22 cellular contexts compared by ENCODE assay signal in genomic region chrX:66675541-66675940, GRCh38. TPM values are rescaled to one million over a fixed set of nuclear protein-coding genes. Genes with fewer than 3 reads are reported as not detected.
A peak's percentile ranks its signal among the peaks of the same experiment; 100 is the strongest.
DNase-seq lines count a peak whose midpoint lies in the region; ATAC-seq, FAIRE-seq and TF ChIP-seq lines count a peak whose summit lies in the region.
"Had no signal": no experiment of that assay in that cellular context is flagged by ENCODE, and none has a peak within 500 bp of the region (broad histone marks: within the 10 kb centered on the region; RNA-seq: fewer than 3 reads in every experiment).

No MANE protein-coding gene starts in this region.

- no peak overlapping the region for H3K4me3 ChIP-seq in mammary epithelial cell (replicated peaks in 1 of 3; ENCODE audit: insufficient read depth in 1 of 3, low read depth in 2 of 3, low read length in 3 of 3)
- H3K4me3 ChIP-seq in astrocyte (ENCODE audit: insufficient read depth, low read depth, low read length), result no peak overlapping the region
- H3K4me3 ChIP-seq in fibroblast of the aortic adventitia (ENCODE audit: low read depth, low read length), result no peak overlapping the region

- H2AFZ ChIP-seq in mammary epithelial cell (ENCODE audit: low read depth, low read length) (no peak overlapping the region), astrocyte (ENCODE audit: low read depth, low read length) (no peak overlapping the region)

- DNase-seq in MCF 10A (ENCODE audit: unreplicated experiment), result peak; percentile 50
- DNase-seq in mammary epithelial cell, result no peak
- peak; percentile 4 for DNase-seq in astrocyte (ENCODE audit: low read depth)
- peak; percentile 63 for DNase-seq in fibroblast of the aortic adventitia (ENCODE audit: low read depth)
- DNase-seq in NCI-H128 (lab: John Stamatoyannopoulos, UW; ENCODE audit: unreplicated experiment), result no peak
- DNase-seq: DMS153, Kasumi-1, NCI-H1105 treated with DMSO at 0.1 percent for 48 hours, NCI-H2029 treated with DMSO at 0.1 percent for 48 hours, NCI-H2227 treated with DMSO at 0.1 percent for 48 hours, NCI-H510A, NCI-H69, SHP77 treated with DMSO at 0.1 percent for 48 hours had no signal

- H3K36me3 ChIP-seq in mammary epithelial cell (ENCODE audit: insufficient read depth, low read length) (no peaks in the 10 kb centered on the region), astrocyte (ENCODE audit: insufficient read depth, low read length) (no peaks in the 10 kb centered on the region)

- H3K4me1 ChIP-seq in mammary epithelial cell (ENCODE audit: insufficient read depth, low read length) (peaks cover 22% of the 10 kb centered on the region), astrocyte (ENCODE audit: insufficient read depth, low read length) (peaks cover 13% of the 10 kb centered on the region)

- H3K27me3 Mint-ChIP-seq in MCF 10A (ENCODE audit: insufficient read depth, unreplicated experiment) (no peaks in the 10 kb centered on the region), astrocyte (ENCODE audit: low read depth, unreplicated experiment) (no peaks in the 10 kb centered on the region)

- no peak for TF ChIP-seq CTCF in MCF 10A (IDR thresholded peaks at IDR 0.05; ENCODE audit: unreplicated experiment)
- no peak for TF ChIP-seq CTCF in mammary epithelial cell (conservative IDR thresholded peaks at IDR 0.05 in 1 of 2, IDR thresholded peaks at IDR 0.05 in 1 of 2; ENCODE audit: extremely low read depth in 1 of 2, insufficient read depth in 1 of 2, low read depth in 1 of 2, low read length in 2 of 2)
- TF ChIP-seq CTCF in astrocyte (IDR thresholded peaks at IDR 0.05; ENCODE audit: insufficient read depth, low read depth, low read length), result no peak
- TF ChIP-seq CTCF in fibroblast of the aortic adventitia (IDR thresholded peaks at IDR 0.05; ENCODE audit: insufficient read depth, low read length), result no peak

- CTCF ChIA-PET in MCF 10A (lab: Yijun Ruan, JAX), result interaction anchor here (0.6 kb wide), 1 partner anchor 972 kb away, joined by 3 read pairs; no protein-coding TSS in a partner anchor
- CTCF ChIA-PET in mammary epithelial cell (lab: Charles Lee; ENCODE audit: low non-redundant PET), result no interaction called here

- H3K9me3 ChIP-seq in mammary epithelial cell (replicated peaks; ENCODE audit: insufficient read depth, low read length) (no peaks in the 10 kb centered on the region), astrocyte (ENCODE audit: insufficient read depth, low read depth, low read length) (no peaks in the 10 kb centered on the region)

- peaks cover 20% of the 10 kb centered on the region for H3K9me3 Mint-ChIP-seq in MCF 10A (ENCODE audit: unreplicated experiment)
- H3K9me3 Mint-ChIP-seq in astrocyte (ENCODE audit: unreplicated experiment), result no peaks in the 10 kb centered on the region

- no peak overlapping the region for H3K4me3 Mint-ChIP-seq in MCF 10A (ENCODE audit: unreplicated experiment)
- H3K4me3 Mint-ChIP-seq in astrocyte (ENCODE audit: unreplicated experiment), result no peak overlapping the region

- H3K9ac ChIP-seq in mammary epithelial cell (ENCODE audit: insufficient read depth, low read length) (no peak overlapping the region), astrocyte (ENCODE audit: low read length) (no peak overlapping the region)

- intact Hi-C loops in MCF 10A (cut with micrococcal nuclease) (no loop called here), mammary epithelial cell (cut with micrococcal nuclease) (loop anchor here (5.0 kb wide), 1 partner anchor 363 kb away; no protein-coding TSS in a partner anchor)

- H3K27ac Mint-ChIP-seq in MCF 10A (ENCODE audit: low read depth, unreplicated experiment), result no peak overlapping the region
- H3K27ac Mint-ChIP-seq in astrocyte (ENCODE audit: unreplicated experiment), result no peak overlapping the region

- H3K4me2 ChIP-seq in mammary epithelial cell (ENCODE audit: insufficient read depth, low read depth, low read length) (no peak overlapping the region), astrocyte (ENCODE audit: low read length) (no peak overlapping the region)

- dilution Hi-C loops in mammary epithelial cell (cut with HindIII; ENCODE audit: low sequenced_read_pairs), result no loop called here

- in situ Hi-C loops in mammary epithelial cell (cut with MboI; ENCODE audit: low sequenced_read_pairs in 2 of 2), result no loop called here

- no peaks in the 10 kb centered on the region for H3K79me2 ChIP-seq in mammary epithelial cell (ENCODE audit: insufficient read depth, low read length)
- no peaks in the 10 kb centered on the region for H3K79me2 ChIP-seq in astrocyte (ENCODE audit: insufficient read depth, low read length)

- no peak for ATAC-seq in GM18517 (IDR thresholded peaks at IDR 0.05; ENCODE audit: unreplicated experiment)
- no peak for ATAC-seq in HG03196 (IDR thresholded peaks at IDR 0.05; ENCODE audit: unreplicated experiment)
- ATAC-seq: HCT116, HepG2 had no signal

- 33% methylated on average over 1 of the region's 1 CpG for WGBS in mammary epithelial cell (ENCODE audit: low coverage, missing lambda C conversion rate)

- FAIRE-seq in astrocyte (lab: Jason Lieb, UNC), result peak; percentile 72
- FAIRE-seq: G401.6, H1, HepG2 had no signal

- H3K36me3 Mint-ChIP-seq in MCF 10A (ENCODE audit: insufficient read depth, unreplicated experiment), result no peaks in the 10 kb centered on the region
- no peaks in the 10 kb centered on the region for H3K36me3 Mint-ChIP-seq in astrocyte (ENCODE audit: low read depth, unreplicated experiment)

- H3K27me3 ChIP-seq in mammary epithelial cell (ENCODE audit: insufficient read depth, low read length) (no peaks in the 10 kb centered on the region), astrocyte (ENCODE audit: insufficient read depth, low read length) (no peaks in the 10 kb centered on the region)

- no peaks in the 10 kb centered on the region for H4K20me1 ChIP-seq in mammary epithelial cell (ENCODE audit: insufficient read depth, low read length)
- H4K20me1 ChIP-seq in astrocyte (ENCODE audit: insufficient read depth, low read length), result no peaks in the 10 kb centered on the region

- no TSS peak for BruUV-seq in MCF 10A (replicated peaks; lab: Mats Ljungman, UMichigan)
- no TSS peak for BruUV-seq in mammary epithelial cell (replicated peaks; lab: Mats Ljungman, UMichigan)

- POLR2A ChIA-PET in MCF 10A (lab: Yijun Ruan, JAX), result no interaction called here

- H3K4me1 Mint-ChIP-seq in MCF 10A (ENCODE audit: insufficient read depth, unreplicated experiment) (peaks cover 16% of the 10 kb centered on the region), astrocyte (ENCODE audit: low read depth, unreplicated experiment) (peaks cover 8% of the 10 kb centered on the region)

- H3K27ac ChIP-seq in mammary epithelial cell (ENCODE audit: insufficient read depth, low read depth, low read length), result no peak overlapping the region
- no peak overlapping the region for H3K27ac ChIP-seq in astrocyte (ENCODE audit: low read depth, low read length)
- H3K27ac ChIP-seq: 22Rv1, RWPE1 had no signal

RNA-seq across cellular contexts. Expression of gene EDA2R, which starts 36.7 kb away (rescaled TPM):
- 30.3 and 32.4 TPM in 2 replicates for total RNA-seq in MCF 10A (2022)
- total RNA-seq in mammary epithelial cell, result 10 to 100 TPM in 1 of 2 donors, 1 to 10 TPM in 1; 8.2 to 12.6 TPM
- polyA plus RNA-seq in mammary epithelial cell, result 6.9 TPM
- 3.4 TPM for polyA minus RNA-seq in mammary epithelial cell
- 20.8 and 25.3 TPM in 2 replicates for total RNA-seq in astrocyte
- 9.2 and 28.1 TPM in 2 replicates for total RNA-seq in fibroblast of the aortic adventitia (ENCODE audit: low replicate concordance)
- total RNA-seq: M059J had no signal

Comparison
In these comparisons a context has a peak if more than half of its experiments do, and no peak if none do; other contexts are left out.
1. DNase-seq: peak in MCF 10A (single experiment), astrocyte (single experiment) and fibroblast of the aortic adventitia (single experiment); none in mammary epithelial cell (single experiment) and NCI-H128 (single experiment).